ENCODE assay signal across 9 cellular contexts in genomic region chr1:150259758-150260669, GRCh38. TPM values are rescaled to one million over a fixed set of nuclear protein-coding genes. Genes with fewer than 3 reads are reported as not detected.
A peak's percentile ranks its signal among the peaks of the same experiment; 100 is the strongest.
DNase-seq lines count a peak whose midpoint lies in the region; ATAC-seq, FAIRE-seq and TF ChIP-seq lines count a peak whose summit lies in the region.
"Had no signal": no experiment of that assay in that cellular context is flagged by ENCODE, and none has a peak within 500 bp of the region (broad histone marks: within the 10 kb centered on the region; RNA-seq: fewer than 3 reads in every experiment).

No MANE protein-coding gene starts in this region.

- peaks cover 24% of the 10 kb centered on the region for H3K4me1 Mint-ChIP-seq in CD14-positive monocyte

- DNase-seq in Kasumi-1 (lab: John Stamatoyannopoulos, UW) = peak; percentile 65 to 78
- DNase-seq in stomach = peak; percentile 78
- no peak for DNase-seq in frontal cortex (ENCODE audit: low spot score in 2 of 2)
- no peak for DNase-seq in CD14-positive monocyte (ENCODE audit: low spot score)
- DNase-seq: OCI-M1 had no signal

- peak overlapping the region; percentile 34 for H3K27ac ChIP-seq in VCaP
- peak overlapping the region; percentile 39 to 77 (median 68) for H3K27ac ChIP-seq in stomach

- peaks cover 7 to 12% (median 11%) of the 10 kb centered on the region in 4 donors for H3K36me3 ChIP-seq in stomach

- intact Hi-C loops in stomach (cut with DNase I; ENCODE audit: low total_unique reads) (no loop called here), CD14-positive monocyte (cut with micrococcal nuclease) (loop anchor here (10.0 kb wide), 2 partner anchors 45 to 295 kb away; no protein-coding TSS in a partner anchor)

- H3K4me3 Mint-ChIP-seq in CD14-positive monocyte = peak overlapping the region in 1 of 2 donors; percentile 19

- peak overlapping the region; percentile 64 for H3K4me3 ChIP-seq in iPS-18c (ENCODE audit: insufficient read depth, low read depth, low read length)
- H3K4me3 ChIP-seq in stomach = peak overlapping the region in 2 of 4 donors; percentile 3 to 16

- H3K27ac Mint-ChIP-seq in CD14-positive monocyte = no peak overlapping the region

- H3K36me3 Mint-ChIP-seq in CD14-positive monocyte = peaks cover 10 to 13% of the 10 kb centered on the region in 2 donors

- H3K27me3 ChIP-seq in stomach = peaks cover 0 to 23% (median 0%) of the 10 kb centered on the region in 3 donors

- ATAC-seq in HG02642 (IDR thresholded peaks at IDR 0.05; ENCODE audit: poor library complexity, unreplicated experiment) (no peak), HG03442 (IDR thresholded peaks at IDR 0.05; ENCODE audit: unreplicated experiment) (no peak)

- peaks cover 0 to 9% (median 2%) of the 10 kb centered on the region in 7 donors for H3K9me3 Mint-ChIP-seq in CD14-positive monocyte

- FAIRE-seq in frontal cortex (lab: Jason Lieb, UNC) = no peak

- peaks cover 42 to 51% (median 48%) of the 10 kb centered on the region in 3 donors for H3K27me3 Mint-ChIP-seq in CD14-positive monocyte (ENCODE audit: low read depth in 3 of 3)

- no peak for TF ChIP-seq POLR2A in stomach (IDR thresholded peaks at IDR 0.05)

- H3K9me3 ChIP-seq in iPS-18c (ENCODE audit: control insufficient read depth, insufficient read depth, low read length) (no peaks in the 10 kb centered on the region), stomach (no peaks in the 10 kb centered on the region)

- TF ChIP-seq CTCF in VCaP (conservative IDR thresholded peaks at IDR 0.05) = no peak
- no peak for TF ChIP-seq CTCF in stomach (IDR thresholded peaks at IDR 0.05)
- TF ChIP-seq CTCF in CD14-positive monocyte (IDR thresholded peaks at IDR 0.05) = no peak

- peaks cover 22 to 68% (median 53%) of the 10 kb centered on the region in 4 donors for H3K4me1 ChIP-seq in stomach

- 10 to 21% (median 12%) methylated on average over 11 of the region's 11 CpGs for WGBS in stomach, 5 donors

- no peak for TF ChIP-seq EP300 in stomach (IDR thresholded peaks at IDR 0.05)

RNA-seq across cellular contexts. Expression of gene CA14, which starts 2.4 kb away (rescaled TPM):
- total RNA-seq in stomach (1 to 10 TPM in 2 of 5 donors, not detected in 3; 1.0 to 1.1 TPM), frontal cortex (0.41 TPM)
- polyA plus RNA-seq in stomach (1 to 10 TPM in 1 of 3 donors, under 1 TPM in 1, not detected in 1; 0.68 to 1.4 TPM), CD14-positive monocyte (not detected)

RNA-seq across cellular contexts. Expression of gene APH1A, which starts 8.8 kb away (rescaled TPM):
- total RNA-seq in stomach (100 to 1,000 TPM in 1 of 5 donors, 10 to 100 TPM in 4; 25.8 to 120 (median 49.1) TPM), frontal cortex (83.2 TPM)
- polyA plus RNA-seq in stomach (10 to 100 TPM; 87.8 to 95.1 (median 89.5) TPM), CD14-positive monocyte (10 to 100 TPM; 83.7 to 83.9 TPM)

RNA-seq across cellular contexts. Expression of gene C1orf54, which starts 12.6 kb away (rescaled TPM):
- total RNA-seq in stomach (10 to 100 TPM in 1 of 5 donors, under 1 TPM in 1, not detected in 3; 0.43 to 40.8 TPM), frontal cortex (9.4 TPM)
- polyA plus RNA-seq in stomach (10 to 100 TPM in 1 of 3 donors, 1 to 10 TPM in 2; 7.5 to 17.7 (median 8.7) TPM), CD14-positive monocyte (10 to 100 TPM in 1 of 2 donors, 1 to 10 TPM in 1; 9.2 to 14.5 TPM)

RNA-seq across cellular contexts. Expression of gene CIART, which starts 22.3 kb away (rescaled TPM):
- total RNA-seq in stomach = 10 to 100 TPM in 1 of 5 donors, 1 to 10 TPM in 3, not detected in 1; 2.7 to 31.5 (median 2.9) TPM
- 10 to 100 TPM in 1 of 3 donors, 1 to 10 TPM in 2; 4.0 to 12.8 (median 6.3) TPM for polyA plus RNA-seq in stomach
- 2.0 TPM for total RNA-seq in frontal cortex
- not detected for polyA plus RNA-seq in CD14-positive monocyte

RNA-seq across cellular contexts. Expression of gene ANP32E, which starts 24.1 kb away (rescaled TPM):
- total RNA-seq in stomach (10 to 100 TPM in 4 of 5 donors, 1 to 10 TPM in 1; 7.0 to 33.2 (median 15.2) TPM), frontal cortex (18.8 TPM)
- polyA plus RNA-seq in stomach (10 to 100 TPM; 15.4 to 19.9 (median 19.5) TPM), CD14-positive monocyte (10 to 100 TPM; 20.4 to 26.6 TPM)

Comparison
In these comparisons a context has a peak if more than half of its experiments do, and no peak if none do; other contexts are left out.
1. DNase-seq: peak in Kasumi-1 (2 of 2) and stomach (single experiment); none in frontal cortex (0 of 2) and CD14-positive monocyte (single experiment).